1 cellular context compared by ENCODE assay signal in the genomic region with DNA sequence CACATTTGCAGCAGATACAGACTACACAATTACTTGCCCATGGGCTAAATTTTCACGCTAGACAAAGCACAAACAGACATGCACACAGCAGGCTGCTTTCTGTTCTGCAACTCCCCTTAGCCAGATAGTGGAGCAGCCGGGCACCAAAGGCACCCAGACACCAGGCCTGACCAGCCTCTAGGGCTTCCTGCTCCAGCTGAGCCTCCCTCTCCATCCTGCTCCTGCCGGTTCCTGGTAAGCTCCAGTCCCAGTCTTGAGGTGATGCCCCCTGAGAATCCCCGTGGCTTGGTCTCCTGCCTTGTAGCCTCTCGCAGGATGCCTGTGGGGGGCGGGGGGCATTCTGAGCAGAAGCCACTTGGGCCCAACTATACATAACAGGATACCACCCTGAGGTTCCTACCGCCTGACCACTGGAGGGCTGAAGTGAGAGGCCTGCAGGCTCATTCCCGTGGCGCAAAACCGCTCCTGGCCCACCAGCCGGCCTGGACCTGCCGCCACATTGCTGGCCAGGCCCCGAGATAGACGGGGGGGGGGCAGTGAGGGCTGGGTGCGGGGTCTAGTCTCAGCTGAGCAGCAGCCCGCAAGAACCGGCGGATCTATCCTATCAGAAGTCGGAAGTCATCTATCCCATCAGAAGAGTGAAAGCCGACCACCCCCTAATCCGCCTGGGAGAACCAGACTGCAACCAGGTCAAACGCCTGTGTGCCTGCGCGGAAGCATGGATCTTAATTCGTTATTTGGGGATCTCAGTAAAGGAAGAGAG.
TF ChIP-seq lines count a peak whose summit lies in the region.

No MANE protein-coding gene starts in this region.

TF ChIP-seq in K562, 482 proteins besides CTCF, POLR2A, EP300 and RAD21 (continued from another document):
- no peak for TF ChIP-seq FOXK2 (conservative IDR thresholded peaks at IDR 0.05 in 1 of 2, IDR thresholded peaks at IDR 0.05 in 1 of 2; ENCODE audit: low read depth in 2 of 2)
- no peak for TF ChIP-seq ZZZ3 (IDR thresholded peaks at IDR 0.05)
- TF ChIP-seq, protein P1, sequence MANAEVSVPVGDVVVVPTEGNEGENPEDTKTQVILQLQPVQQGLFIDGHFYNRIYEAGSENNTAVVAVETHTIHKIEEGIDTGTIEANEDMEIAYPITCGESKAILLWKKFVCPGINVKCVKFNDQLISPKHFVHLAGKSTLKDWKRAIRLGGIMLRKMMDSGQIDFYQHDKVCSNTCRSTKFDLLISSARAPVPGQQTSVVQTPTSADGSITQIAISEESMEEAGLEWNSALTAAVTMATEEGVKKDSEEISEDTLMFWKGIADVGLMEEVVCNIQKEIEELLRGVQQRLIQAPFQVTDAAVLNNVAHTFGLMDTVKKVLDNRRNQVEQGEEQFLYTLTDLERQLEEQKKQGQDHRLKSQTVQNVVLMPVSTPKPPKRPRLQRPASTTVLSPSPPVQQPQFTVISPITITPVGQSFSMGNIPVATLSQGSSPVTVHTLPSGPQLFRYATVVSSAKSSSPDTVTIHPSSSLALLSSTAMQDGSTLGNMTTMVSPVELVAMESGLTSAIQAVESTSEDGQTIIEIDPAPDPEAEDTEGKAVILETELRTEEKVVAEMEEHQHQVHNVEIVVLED (CRISPR knock-in tag; IDR thresholded peaks at IDR 0.05) = no peak
